10 cellular contexts compared by ENCODE assay signal in the genomic region with DNA sequence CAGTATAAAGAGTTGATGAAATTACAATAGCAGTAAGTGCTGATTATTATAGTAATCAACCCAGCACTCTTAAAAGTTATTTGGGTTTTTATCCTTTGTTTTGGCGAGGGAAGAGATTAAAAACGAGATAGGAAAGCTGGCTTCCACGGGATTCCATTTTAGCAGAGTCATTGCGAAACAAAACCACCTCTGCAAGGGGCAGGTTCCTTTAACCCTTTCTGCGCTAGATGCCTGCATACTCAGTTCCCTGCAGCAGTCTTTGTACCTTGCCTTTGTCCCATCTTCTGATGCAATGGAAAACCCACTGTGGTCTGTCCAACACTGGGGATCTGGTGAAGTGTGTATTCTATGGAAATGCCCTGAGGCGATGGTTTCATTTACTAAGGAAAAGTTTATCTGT. TPM values are rescaled to one million over a fixed set of nuclear protein-coding genes. Genes with fewer than 3 reads are reported as not detected.
DNase-seq lines count a peak whose midpoint lies in the region; ATAC-seq and TF ChIP-seq lines count a peak whose summit lies in the region.
"Had no signal": no experiment of that assay in that cellular context is flagged by ENCODE, and none has a peak within 500 bp of the region (broad histone marks: within the 10 kb centered on the region; RNA-seq: fewer than 3 reads in every experiment).

No MANE protein-coding gene starts in this region.

- H3K4me1 ChIP-seq in BLaER1 (peaks cover 42% of the 10 kb centered on the region), H9 (ENCODE audit: insufficient read depth, low read length) (peaks cover 3% of the 10 kb centered on the region; the same call in 1 of the 2 replicates)

- peaks cover 16% of the 10 kb centered on the region; the same call in 1 of the 2 replicates for H3K36me3 ChIP-seq in BLaER1

- H4K20me1 ChIP-seq in BLaER1, result peaks cover 66% of the 10 kb centered on the region
- no peaks in the 10 kb centered on the region for H4K20me1 ChIP-seq in H9 (ENCODE audit: control insufficient read depth, insufficient read depth, insufficient read length)

- peaks cover 8% of the 10 kb centered on the region for H3K27me3 Mint-ChIP-seq in H9 (ENCODE audit: low read depth)
- no peaks in the 10 kb centered on the region for H3K27me3 Mint-ChIP-seq in activated T-helper 2 cell treated with anti-CD3 and anti-CD28 coated beads, Interferon-gamma antibody, Interleukin-2, Interleukin-4, amounts not matched to agents 10 μg/mL and 5 μg/mL and 100 μg/mL, durations not matched to agents 14 hours and 24 hours and 36 hours (ENCODE audit: low read depth)

- H3K27me3 ChIP-seq in BLaER1 (no peaks in the 10 kb centered on the region), H9 (ENCODE audit: insufficient read depth, low read length) (no peaks in the 10 kb centered on the region)

- H3K4me2 ChIP-seq in BLaER1 (peak overlapping the region; percentile 97), H9 (ENCODE audit: insufficient read depth, insufficient read length, low read length) (peak overlapping the region; percentile 48)

- no CpG with 5 or more reads among the region's 6 CpGs for WGBS in H9 (ENCODE audit: extremely low coverage, insufficient read length, low lambda C conversion rate)

- no peaks in the 10 kb centered on the region for H3K9me3 Mint-ChIP-seq in H9
- no peaks in the 10 kb centered on the region for H3K9me3 Mint-ChIP-seq in activated T-helper 2 cell treated with anti-CD3 and anti-CD28 coated beads, Interferon-gamma antibody, Interleukin-2, Interleukin-4, amounts not matched to agents 10 μg/mL and 5 μg/mL and 100 μg/mL, durations not matched to agents 14 hours and 24 hours and 36 hours

- H3K14ac ChIP-seq in H9 (ENCODE audit: insufficient read depth, low read length), result no peak overlapping the region

- no peak overlapping the region for H2AK5ac ChIP-seq in H9 (ENCODE audit: insufficient read length, low read length)

- H3K27ac ChIP-seq in BLaER1, result no peak overlapping the region
- no peak overlapping the region for H3K27ac ChIP-seq in H9 (ENCODE audit: insufficient read length, low read depth, low read length)

- peaks cover 8% of the 10 kb centered on the region for H3K23me2 ChIP-seq in H9 (ENCODE audit: insufficient read length, low read depth, low read length, poor library complexity, severe bottlenecking)

- no peak overlapping the region for H3K9ac ChIP-seq in BLaER1
- H3K9ac ChIP-seq in H9 (ENCODE audit: extremely low read depth, insufficient read length, low read length), result no peak overlapping the region

- no peak overlapping the region for H4K5ac ChIP-seq in H9 (ENCODE audit: insufficient read length, low read depth, low read length)

- ATAC-seq in GM21390 (IDR thresholded peaks at IDR 0.05; ENCODE audit: unreplicated experiment), result no peak
- ATAC-seq in HG03442 (IDR thresholded peaks at IDR 0.05; ENCODE audit: unreplicated experiment), result no peak

- no peaks in the 10 kb centered on the region for H3K79me1 ChIP-seq in H9 (ENCODE audit: insufficient read depth, low read depth, low read length, poor library complexity, severe bottlenecking)

- no peak overlapping the region for H2BK12ac ChIP-seq in H9 (ENCODE audit: insufficient read length, low read depth, low read length)

- TF ChIP-seq CTCF in H9 (conservative IDR thresholded peaks at IDR 0.05), result no peak

- H3T11ph ChIP-seq in H9 (ENCODE audit: low read length), result no peak overlapping the region

- H3K9me3 ChIP-seq in BLaER1 (no peaks in the 10 kb centered on the region), H9 (ENCODE audit: control insufficient read depth, low read depth, low read length) (no peaks in the 10 kb centered on the region)

- H3K56ac ChIP-seq in H9 (ENCODE audit: insufficient read length, low read depth, low read length), result no peak overlapping the region

- DNase-seq in H9, result peak; percentile 62
- DNase-seq in activated T-helper 2 cell treated with anti-CD3 and anti-CD28 coated beads, Interferon-gamma antibody, Interleukin-2, Interleukin-4, amounts not matched to agents 10 μg/mL and 5 μg/mL and 100 μg/mL, durations not matched to agents 14 hours and 24 hours and 36 hours (ENCODE audit: low spot score), result no peak
- DNase-seq in lung microvascular endothelial cell (ENCODE audit: low read depth in 2 of 2), result peak; percentile 25 to 37
- DNase-seq in HCEC 1CT, result no peak
- no peak for DNase-seq in NCI-H146 (lab: John Stamatoyannopoulos, UW)
- DNase-seq: effector memory CD4-positive, alpha-beta T cell; NCI-H1048 had no signal

- H2BK120ac ChIP-seq in H9 (ENCODE audit: low read depth, low read length, poor library complexity, severe bottlenecking), result no peak overlapping the region

- no peak overlapping the region for H2BK20ac ChIP-seq in H9 (ENCODE audit: low read depth, low read length, poor library complexity, severe bottlenecking)

- no peak overlapping the region for H3K23ac ChIP-seq in H9 (ENCODE audit: insufficient read length, low read depth, low read length)

- H3K4ac ChIP-seq in H9 (ENCODE audit: low read depth, low read length), result no peak overlapping the region

- H3K4me3 ChIP-seq in BLaER1, result peak overlapping the region; percentile 2; the same call in 1 of the 2 replicates

- H2AFZ ChIP-seq in H9 (ENCODE audit: low read length), result no peak overlapping the region

- no peak overlapping the region for H4K8ac ChIP-seq in H9 (replicated peaks; ENCODE audit: insufficient read length, low read depth, low read length)

- H3K4me1 Mint-ChIP-seq in H9, result peaks cover 45 to 49% of the 10 kb centered on the region in 2 experiments
- H3K4me1 Mint-ChIP-seq in activated T-helper 2 cell treated with anti-CD3 and anti-CD28 coated beads, Interferon-gamma antibody, Interleukin-2, Interleukin-4, amounts not matched to agents 10 μg/mL and 5 μg/mL and 100 μg/mL, durations not matched to agents 14 hours and 24 hours and 36 hours (ENCODE audit: low read depth), result peaks cover 34% of the 10 kb centered on the region

- no peak overlapping the region for H2BK15ac ChIP-seq in H9 (ENCODE audit: low read depth, low read length)

- no peak overlapping the region for H4K91ac ChIP-seq in H9 (ENCODE audit: insufficient read length, low read depth, low read length)

- intact Hi-C loops in activated T-helper 2 cell treated with anti-CD3 and anti-CD28 coated beads, Interferon-gamma antibody, Interleukin-2, Interleukin-4, amounts not matched to agents 10 μg/mL and 5 μg/mL and 100 μg/mL, durations not matched to agents 14 hours and 24 hours and 36 hours (cut with micrococcal nuclease), result loop anchor here (5.0 to 10.0 kb wide), 4 partner anchors 188 to 1173 kb away; no protein-coding TSS in a partner anchor

- no peaks in the 10 kb centered on the region for H3K79me2 ChIP-seq in H9 (ENCODE audit: insufficient read depth, low read length)

- peak overlapping the region; percentile 47 to 70 for H3K4me3 Mint-ChIP-seq in H9
- H3K4me3 Mint-ChIP-seq in activated T-helper 2 cell treated with anti-CD3 and anti-CD28 coated beads, Interferon-gamma antibody, Interleukin-2, Interleukin-4, amounts not matched to agents 10 μg/mL and 5 μg/mL and 100 μg/mL, durations not matched to agents 14 hours and 24 hours and 36 hours (ENCODE audit: low read depth), result peak overlapping the region; percentile 8

- no peak overlapping the region for H2BK5ac ChIP-seq in H9 (ENCODE audit: insufficient read length, low read length)

- H3K36me3 Mint-ChIP-seq in H9 (ENCODE audit: insufficient read depth in 1 of 3, low read depth in 3 of 3), result peaks cover 0 to 13% (median 7%) of the 10 kb centered on the region in 3 experiments; a peak in 4 of 7 replicates
- H3K36me3 Mint-ChIP-seq in activated T-helper 2 cell treated with anti-CD3 and anti-CD28 coated beads, Interferon-gamma antibody, Interleukin-2, Interleukin-4, amounts not matched to agents 10 μg/mL and 5 μg/mL and 100 μg/mL, durations not matched to agents 14 hours and 24 hours and 36 hours (ENCODE audit: low read depth), result peaks cover 36% of the 10 kb centered on the region

- H3K27ac Mint-ChIP-seq in H9, result peak overlapping the region; percentile 92 to 96 (median 96); a peak in 6 of 7 replicates
- peak overlapping the region; percentile 42 for H3K27ac Mint-ChIP-seq in activated T-helper 2 cell treated with anti-CD3 and anti-CD28 coated beads, Interferon-gamma antibody, Interleukin-2, Interleukin-4, amounts not matched to agents 10 μg/mL and 5 μg/mL and 100 μg/mL, durations not matched to agents 14 hours and 24 hours and 36 hours

- H3K18ac ChIP-seq in H9 (ENCODE audit: insufficient read length, low read depth, low read length), result no peak overlapping the region

RNA-seq across cellular contexts. Expression of gene YPEL5, which starts 2.7 kb away (rescaled TPM):
- 28.3 and 28.5 TPM in 2 replicates for total RNA-seq in H9 (2021)
- total RNA-seq in activated T-helper 2 cell treated with anti-CD3 and anti-CD28 coated beads, Interferon-gamma antibody, Interleukin-2, Interleukin-4, amounts not matched to agents 10 μg/mL and 5 μg/mL and 100 μg/mL, durations not matched to agents 14 hours and 24 hours and 36 hours, result 24.1 and 27.8 TPM in 2 replicates
- total RNA-seq in lung microvascular endothelial cell, result 83.0 and 101 TPM in 2 replicates

Comparison
In these comparisons a context has a peak if more than half of its experiments do, and no peak if none do; other contexts are left out.
1. DNase-seq: peak in H9 (single experiment) and lung microvascular endothelial cell (2 of 2); none in activated T-helper 2 cell treated with anti-CD3 and anti-CD28 coated beads, Interferon-gamma antibody, Interleukin-2, Interleukin-4, amounts not matched to agents 10 μg/mL and 5 μg/mL and 100 μg/mL, durations not matched to agents 14 hours and 24 hours and 36 hours (single experiment), HCEC 1CT (single experiment) and NCI-H146 (single experiment).